In genomic region chr10:68202965-68203358, GRCh38 we compare ENCODE assay signal across 13 cellular contexts. TPM values are rescaled to one million over a fixed set of nuclear protein-coding genes. Genes with fewer than 3 reads are reported as not detected.
A peak's percentile ranks its signal among the peaks of the same experiment; 100 is the strongest.
DNase-seq lines count a peak whose midpoint lies in the region; ATAC-seq and TF ChIP-seq lines count a peak whose summit lies in the region.
"Had no signal": no experiment of that assay in that cellular context is flagged by ENCODE, and none has a peak within 500 bp of the region (broad histone marks: within the 10 kb centered on the region; RNA-seq: fewer than 3 reads in every experiment).

No MANE protein-coding gene starts in this region.

- H3K18ac ChIP-seq in IMR-90 (ENCODE audit: low read depth, low read length) (peak overlapping the region; percentile 20; the same call in 1 of the 2 replicates), mesenchymal stem cell (ENCODE audit: low read depth in 1 of 2, low read length in 2 of 2) (no peak overlapping the region)

- BruUV-seq in IMR-90 (replicated peaks; lab: Mats Ljungman, UMichigan): no TSS peak

- no peaks in the 10 kb centered on the region for H3K27me3 ChIP-seq in IMR-90 (ENCODE audit: control insufficient read depth, insufficient read depth, low read length)
- no peaks in the 10 kb centered on the region for H3K27me3 ChIP-seq in mesenchymal stem cell (ENCODE audit: control insufficient read depth in 1 of 2, insufficient read depth in 1 of 2, low read length in 2 of 2)
- peaks cover 28% of the 10 kb centered on the region for H3K27me3 ChIP-seq in left ventricle myocardium inferior (ENCODE audit: low read depth)

- H2AK5ac ChIP-seq in IMR-90 (ENCODE audit: low read depth, low read length): no peak overlapping the region
- H2AK5ac ChIP-seq in mesenchymal stem cell (ENCODE audit: low read length, severe bottlenecking): no peak overlapping the region

- peak overlapping the region; percentile 78 for H2AFZ ChIP-seq in IMR-90 (replicated peaks; ENCODE audit: low read length, poor library complexity)
- no peak overlapping the region for H2AFZ ChIP-seq in mesenchymal stem cell (ENCODE audit: low read depth, low read length)

- H2BK20ac ChIP-seq in IMR-90 (ENCODE audit: low read depth, low read length): no peak overlapping the region

- no peak overlapping the region for H3K23ac ChIP-seq in IMR-90 (ENCODE audit: low read depth, low read length)
- no peak overlapping the region for H3K23ac ChIP-seq in mesenchymal stem cell (ENCODE audit: low read length in 2 of 2)

- no peak overlapping the region for H2AK9ac ChIP-seq in IMR-90 (replicated peaks; ENCODE audit: low read depth, low read length, poor library complexity)

- no peak overlapping the region for H3K4ac ChIP-seq in IMR-90 (ENCODE audit: low read depth, low read length)
- no peak overlapping the region for H3K4ac ChIP-seq in mesenchymal stem cell (ENCODE audit: low read depth in 1 of 2, low read length in 2 of 2)

- CTCF ChIA-PET in IMR-90 (lab: Yijun Ruan, JAX): interaction anchor here (1.4 to 1.5 kb wide), 3 partner anchors 10 to 121 kb away, joined by 5 to 6 read pairs (median 6); no protein-coding TSS in a partner anchor

- peak overlapping the region; percentile 62 for H3K4me2 ChIP-seq in IMR-90 (ENCODE audit: low read depth, low read length)
- H3K4me2 ChIP-seq in mesenchymal stem cell (ENCODE audit: low read length, poor library complexity, severe bottlenecking): no peak overlapping the region

- in situ Hi-C loops in IMR-90 (cut with MboI; ENCODE audit: low sequenced_read_pairs): loop anchor here (10.0 kb wide), 1 partner anchor 118 kb away; no protein-coding TSS in a partner anchor

- no peaks in the 10 kb centered on the region for H4K20me1 ChIP-seq in IMR-90 (ENCODE audit: insufficient read depth, low read length)

- no peak overlapping the region for H3K14ac ChIP-seq in IMR-90 (replicated peaks; ENCODE audit: low read depth, low read length)
- no peak overlapping the region for H3K14ac ChIP-seq in mesenchymal stem cell (ENCODE audit: low read length in 2 of 2)

- no peak overlapping the region for H2BK12ac ChIP-seq in mesenchymal stem cell (ENCODE audit: low read length in 2 of 2)

- H2BK5ac ChIP-seq in IMR-90 (ENCODE audit: low read depth, low read length, poor library complexity, severe bottlenecking) (peak overlapping the region; percentile 41), mesenchymal stem cell (ENCODE audit: low read depth, low read length, poor library complexity, severe bottlenecking) (no peak overlapping the region)

- TF ChIP-seq CTCF in IMR-90 (conservative IDR thresholded peaks at IDR 0.05; ENCODE audit: low read depth, low read length) (no peak), left ventricle myocardium inferior (IDR thresholded peaks at IDR 0.05; ENCODE audit: borderline replicate concordance) (no peak)

- H3K9ac ChIP-seq in IMR-90 (ENCODE audit: low read depth, low read length) (no peak overlapping the region), mesenchymal stem cell (ENCODE audit: low read length) (no peak overlapping the region)

- H3K4me3 ChIP-seq in IMR-90 (ENCODE audit: insufficient read depth, low read depth, low read length): no peak overlapping the region
- no peak overlapping the region for H3K4me3 ChIP-seq in mesenchymal stem cell (ENCODE audit: insufficient read depth in 1 of 2, low read depth in 1 of 2, low read length in 2 of 2)
- no peak overlapping the region for H3K4me3 ChIP-seq in left ventricle myocardium inferior
- H3K4me3 ChIP-seq: gastroesophageal sphincter, sigmoid colon had no signal

- TF ChIP-seq POLR2A in IMR-90 (IDR thresholded peaks at IDR 0.05; ENCODE audit: low read depth, low read length): no peak

- POLR2A ChIA-PET in IMR-90 (lab: Charles Lee; ENCODE audit: unreplicated experiment): no interaction called here

- H3K4me1 ChIP-seq in IMR-90 (ENCODE audit: control insufficient read depth, insufficient read depth, low read length): peaks cover 3% of the 10 kb centered on the region; the same call in 1 of the 2 replicates
- H3K4me1 ChIP-seq in mesenchymal stem cell (ENCODE audit: control insufficient read depth, insufficient read depth, low read depth, low read length): peaks cover 2% of the 10 kb centered on the region
- no peaks in the 10 kb centered on the region for H3K4me1 ChIP-seq in left ventricle myocardium inferior
- H3K4me1 ChIP-seq: gastroesophageal sphincter, sigmoid colon had no signal

- dilution Hi-C loops in IMR-90 (cut with HindIII; ENCODE audit: low sequenced_read_pairs, unreplicated experiment): no loop called here

- no CpG with 5 or more reads among the region's 5 CpGs for WGBS in IMR-90 (ENCODE audit: extremely low coverage in 2 of 2, insufficient read length in 1 of 2), 2 experiments
- 29% methylated on average over 4 of the region's 5 CpGs for WGBS in mesenchymal stem cell

- no peak overlapping the region for H4K8ac ChIP-seq in IMR-90 (ENCODE audit: low read depth in 2 of 2, low read length in 2 of 2)
- no peak overlapping the region for H4K8ac ChIP-seq in mesenchymal stem cell (ENCODE audit: low read length)

- peak; percentile 98 for ATAC-seq in IMR-90 (ENCODE audit: low read depth)
- no peak for ATAC-seq in HG02840 (IDR thresholded peaks at IDR 0.05; ENCODE audit: low FRiP score, unreplicated experiment)
- ATAC-seq: gastroesophageal sphincter had no signal

- H3K9me3 ChIP-seq in IMR-90 (ENCODE audit: control insufficient read depth, insufficient read depth, low read length) (no peaks in the 10 kb centered on the region), mesenchymal stem cell (ENCODE audit: control insufficient read depth, low read length) (no peaks in the 10 kb centered on the region), left ventricle myocardium inferior (replicated peaks) (no peaks in the 10 kb centered on the region)
- H3K9me3 ChIP-seq: gastroesophageal sphincter, sigmoid colon had no signal

- H3K27ac ChIP-seq in IMR-90 (ENCODE audit: insufficient read depth, low read length) (no peak overlapping the region; the same call in 1 of the 2 replicates), mesenchymal stem cell (ENCODE audit: low read length, poor library complexity, severe bottlenecking) (no peak overlapping the region), left ventricle myocardium inferior (replicated peaks) (no peak overlapping the region)
- H3K27ac ChIP-seq: gastroesophageal sphincter, sigmoid colon had no signal

- intact Hi-C loops in IMR-90 (cut with micrococcal nuclease) (no loop called here), left ventricle myocardium inferior (cut with micrococcal nuclease) (no loop called here)

- H3K79me1 ChIP-seq in IMR-90 (ENCODE audit: low read depth in 1 of 2, low read length in 2 of 2) (no peaks in the 10 kb centered on the region), mesenchymal stem cell (replicated peaks; ENCODE audit: low read length, poor library complexity, severe bottlenecking) (no peaks in the 10 kb centered on the region)

- no peaks in the 10 kb centered on the region for H3K9me1 ChIP-seq in IMR-90 (ENCODE audit: insufficient read depth, low read length)

- H4K91ac ChIP-seq in IMR-90 (ENCODE audit: insufficient read depth, low read depth, low read length) (no peak overlapping the region), mesenchymal stem cell (ENCODE audit: low read length) (no peak overlapping the region)

- no peak overlapping the region for H3K56ac ChIP-seq in IMR-90 (ENCODE audit: extremely low read depth, insufficient read depth, low read length)

- H3K36me3 ChIP-seq in IMR-90 (ENCODE audit: control insufficient read depth, insufficient read depth, low read length): no peaks in the 10 kb centered on the region; the same call in 1 of the 2 replicates
- no peaks in the 10 kb centered on the region for H3K36me3 ChIP-seq in mesenchymal stem cell (ENCODE audit: control insufficient read depth in 1 of 2, insufficient read depth in 2 of 2, low read depth in 1 of 2, low read length in 2 of 2)
- H3K36me3 ChIP-seq in left ventricle myocardium inferior: peaks cover 51% of the 10 kb centered on the region
- H3K36me3 ChIP-seq: gastroesophageal sphincter, sigmoid colon had no signal

- no peak overlapping the region for H2BK120ac ChIP-seq in IMR-90 (ENCODE audit: low read depth, low read length)
- H2BK120ac ChIP-seq in mesenchymal stem cell (ENCODE audit: low read depth, low read length): no peak overlapping the region

- H4K5ac ChIP-seq in IMR-90 (ENCODE audit: low read depth, low read length): no peak overlapping the region

- DNase-seq in NK-92 treated with Interleukin-12 subunit alpha and Interleukin-12 subunit beta, amount 100 ng/mL, for 24 hours (lab: John Stamatoyannopoulos, UW): peak; percentile 52
- no peak for DNase-seq in NK-92 (lab: John Stamatoyannopoulos, UW; ENCODE audit: unreplicated experiment)
- peak; percentile 78 for DNase-seq in IMR-90
- DNase-seq in amniotic stem cell (lab: John Stamatoyannopoulos, UW): peak; percentile 47
- DNase-seq in mesenchymal stem cell: peak; percentile 58
- DNase-seq in left ventricle myocardium inferior: no peak
- DNase-seq in DMS153 treated with DMSO at 0.1 percent for 48 hours (lab: John Stamatoyannopoulos, UW; ENCODE audit: unreplicated experiment): no peak
- DNase-seq: activated CD4-positive, alpha-beta T cell treated with anti-CD3 and anti-CD28 coated beads for 1 hour; sigmoid colon had no signal

- H2BK15ac ChIP-seq in IMR-90 (ENCODE audit: low read depth, low read length): no peak overlapping the region
- H2BK15ac ChIP-seq in mesenchymal stem cell (ENCODE audit: low read depth, poor library complexity, severe bottlenecking): no peak overlapping the region

- no peak for TF ChIP-seq RAD21 in IMR-90 (IDR thresholded peaks at IDR 0.05; ENCODE audit: low read length)

TF ChIP-seq in IMR-90, 13 proteins besides CTCF, POLR2A, EP300 and RAD21 (continues in another document):
- no peak for TF ChIP-seq USF2 (IDR thresholded peaks at IDR 0.05; ENCODE audit: low read depth, low read length)
- TF ChIP-seq MXI1 (IDR thresholded peaks at IDR 0.05; ENCODE audit: borderline replicate concordance, low read depth, low read length): no peak
- TF ChIP-seq NFE2L2 (IDR thresholded peaks at IDR 0.05; ENCODE audit: low read depth, low read length): no peak
- no peak for TF ChIP-seq RCOR1 (IDR thresholded peaks at IDR 0.05; ENCODE audit: insufficient replicate concordance, low read length)
- no peak for TF ChIP-seq CHD1 (IDR thresholded peaks at IDR 0.05; ENCODE audit: low read depth, low read length)

RNA-seq across cellular contexts. Expression of gene ATOH7, which starts 29.0 kb away (rescaled TPM):
- total RNA-seq in IMR-90 (2012; rRNA removed) (not detected in 2 replicates), left ventricle myocardium inferior (not detected)
- polyA plus RNA-seq in IMR-90 (2012; rRNA removed): 0.05 TPM in 1 of 2 replicates, not detected in the other
- 0.04 and 0.14 TPM in 2 replicates for polyA plus RNA-seq in IMR-90 (2012; cell fraction: cytosol; rRNA removed)
- 0.12 and 0.13 TPM in 2 replicates for polyA plus RNA-seq in IMR-90 (2012; cell fraction: nucleus; rRNA removed; ENCODE audit: low replicate concordance)
- polyA plus RNA-seq in mesenchymal stem cell (2013, experiment 1 of 2): not detected
- not detected for polyA plus RNA-seq in mesenchymal stem cell (2013, experiment 2 of 2)
- total RNA-seq: mesenteric fat pad had no signal
- polyA plus RNA-seq: IgD-negative memory B cell had no signal

Comparison
In these comparisons a context has a peak if more than half of its experiments do, and no peak if none do; other contexts are left out.
1. DNase-seq: peak in NK-92 treated with Interleukin-12 subunit alpha and Interleukin-12 subunit beta, amount 100 ng/mL, for 24 hours (single experiment), IMR-90 (single experiment), amniotic stem cell (single experiment) and mesenchymal stem cell (single experiment); none in NK-92 (single experiment), left ventricle myocardium inferior (single experiment) and DMS153 treated with DMSO at 0.1 percent for 48 hours (single experiment).